ENCODE assay signal across 1 cellular context in genomic region chr11:61176446-61176845, GRCh38.
TF ChIP-seq lines count a peak whose summit lies in the region.

No MANE protein-coding gene starts in this region.

TF ChIP-seq in K562, 482 proteins besides CTCF, POLR2A, EP300 and RAD21:
- TF ChIP-seq KLF1 (tag; IDR thresholded peaks at IDR 0.05): no peak
- peak; percentile 1 for TF ChIP-seq CBX2 (IDR thresholded peaks at IDR 0.05; ENCODE audit: insufficient read depth, low read length, poor library complexity, severe bottlenecking)
